In genomic region chr6:56521454-56521853, GRCh38 we compare ENCODE assay signal across 17 cellular contexts.
DNase-seq lines count a peak whose midpoint lies in the region; ATAC-seq and TF ChIP-seq lines count a peak whose summit lies in the region.
"Had no signal": no experiment of that assay in that cellular context is flagged by ENCODE, and none has a peak within 500 bp of the region (broad histone marks: within the 10 kb centered on the region; RNA-seq: fewer than 3 reads in every experiment).

No MANE protein-coding gene starts in this region.

- no peaks in the 10 kb centered on the region for H3K4me1 Mint-ChIP-seq in activated T-cell treated with anti-CD3 and anti-CD28 coated beads, Interleukin-2, amount 50 U/mL, for 24 hours (ENCODE audit: low read depth)
- H3K4me1 Mint-ChIP-seq: activated naive CD4-positive, alpha-beta T cell treated with anti-CD3 and anti-CD28 coated beads, Interleukin-2, amount 50 U/mL, for 24 hours had no signal

- peaks cover 44% of the 10 kb centered on the region for H3K4me1 ChIP-seq in smooth muscle cell (ENCODE audit: low read depth)

- no peak overlapping the region for H3K27ac Mint-ChIP-seq in activated T-cell treated with anti-CD3 and anti-CD28 coated beads, Interleukin-2, amount 50 U/mL, for 24 hours
- H3K27ac Mint-ChIP-seq: activated naive CD4-positive, alpha-beta T cell treated with anti-CD3 and anti-CD28 coated beads, Interleukin-2, amount 50 U/mL, for 24 hours had no signal

- peaks cover 9% of the 10 kb centered on the region for H3F3A ChIP-seq in smooth muscle cell (ENCODE audit: low read depth)

- no peaks in the 10 kb centered on the region for H4K20me1 ChIP-seq in smooth muscle cell (ENCODE audit: low read depth)

- H3K27me3 ChIP-seq in layer of hippocampus (ENCODE audit: control insufficient read depth, insufficient read depth, low read length), result no peaks in the 10 kb centered on the region
- no peaks in the 10 kb centered on the region for H3K27me3 ChIP-seq in smooth muscle cell (ENCODE audit: low read depth)
- H3K27me3 ChIP-seq: dorsolateral prefrontal cortex had no signal

- no peak overlapping the region for H3K4me3 ChIP-seq in smooth muscle cell
- H3K4me3 ChIP-seq: dorsolateral prefrontal cortex had no signal

- 72% methylated on average over 2 of the region's 2 CpGs for WGBS in smooth muscle cell (ENCODE audit: low lambda C conversion rate)

- no peaks in the 10 kb centered on the region for H3K27me3 Mint-ChIP-seq in activated T-cell treated with anti-CD3 and anti-CD28 coated beads, Interleukin-2, amount 50 U/mL, for 24 hours

- peaks cover 16% of the 10 kb centered on the region for H3K9me3 Mint-ChIP-seq in activated T-cell treated with anti-CD3 and anti-CD28 coated beads, Interleukin-2, amount 50 U/mL, for 24 hours

- H3K9ac ChIP-seq in smooth muscle cell (ENCODE audit: low read depth), result no peak overlapping the region

- H3K4me2 ChIP-seq in smooth muscle cell, result no peak overlapping the region

- no peaks in the 10 kb centered on the region for H3K9me3 ChIP-seq in smooth muscle cell (replicated peaks; ENCODE audit: low read depth)

- no peak for ATAC-seq in GM18873 (IDR thresholded peaks at IDR 0.05; ENCODE audit: low FRiP score, unreplicated experiment)

- H3K27ac ChIP-seq in caudate nucleus (ENCODE audit: low read depth, low read length) (peak overlapping the region; percentile 58), layer of hippocampus (ENCODE audit: low read depth, low read length) (peak overlapping the region; percentile 10), smooth muscle cell (ENCODE audit: low read depth) (peak overlapping the region; percentile 20)

- TF ChIP-seq CTCF in smooth muscle cell (IDR thresholded peaks at IDR 0.05; ENCODE audit: borderline replicate concordance, insufficient read depth, poor library complexity, severe bottlenecking), result no peak

- no peaks in the 10 kb centered on the region for H3K79me2 ChIP-seq in smooth muscle cell (ENCODE audit: low read depth)

- no peaks in the 10 kb centered on the region for H3K36me3 Mint-ChIP-seq in activated T-cell treated with anti-CD3 and anti-CD28 coated beads, Interleukin-2, amount 50 U/mL, for 24 hours (ENCODE audit: low read depth)

- DNase-seq in HT-29 (ENCODE audit: low spot score) (peak; percentile 53), caudate nucleus (lab: John Stamatoyannopoulos, UW) (no peak), smooth muscle cell (lab: John Stamatoyannopoulos, UW; ENCODE audit: unreplicated experiment) (no peak), inferior parietal cortex (ENCODE audit: extremely low spot score) (no peak), epidermal melanocyte (ENCODE audit: insufficient read length, low spot score) (no peak)
- DNase-seq in activated T-cell treated with anti-CD3 and anti-CD28 coated beads, Interleukin-2, amount 50 U/mL, for 24 hours, result no peak
- DNase-seq: activated CD4-positive, alpha-beta T cell treated with anti-CD3 and anti-CD28 coated beads, Interleukin-2, amount 50 U/mL, for 4 hours; DMS79 treated with DMSO at 0.1 percent for 48 hours; dorsolateral prefrontal cortex; KBM-7; NCI-H1092; NCI-H2081 treated with DMSO at 0.1 percent for 48 hours; stimulated activated CD4-positive, alpha-beta T cell treated with anti-CD3 and anti-CD28 coated beads, Interleukin-4, amount 100 ng/mL, for 24 hours; substantia nigra had no signal

- H3K4me3 Mint-ChIP-seq in activated T-cell treated with anti-CD3 and anti-CD28 coated beads, Interleukin-2, amount 50 U/mL, for 24 hours, result no peak overlapping the region
- H3K4me3 Mint-ChIP-seq: activated naive CD4-positive, alpha-beta T cell treated with anti-CD3 and anti-CD28 coated beads, Interleukin-2, amount 50 U/mL, for 24 hours had no signal

- H2AFZ ChIP-seq in smooth muscle cell (ENCODE audit: low read depth), result no peak overlapping the region

- H3K36me3 ChIP-seq in smooth muscle cell (ENCODE audit: low read depth), result no peaks in the 10 kb centered on the region
